26 cellular contexts compared by ENCODE assay signal in genomic region chr10:117965984-117966383, GRCh38.
"Had no signal": no experiment of that assay in that cellular context is flagged by ENCODE, and none has a peak within 500 bp of the region (broad histone marks: within the 10 kb centered on the region; RNA-seq: fewer than 3 reads in every experiment).

No MANE protein-coding gene starts in this region.

- ATAC-seq: effector memory CD8-positive, alpha-beta T cell; esophagus mucosa; gastrocnemius medialis; heart right ventricle; left cardiac atrium; left lung; left ventricle myocardium superior; lower lobe of right lung; mucosa of descending colon; naive thymus-derived CD8-positive, alpha-beta T cell had no signal

- DNase-seq: cortex of kidney; effector CD8-positive, alpha-beta T cell; effector memory CD8-positive, alpha-beta T cell; endodermal cell; erythroblast; esophagus squamous epithelium; foreskin fibroblast; foreskin melanocyte; gastrocnemius medialis; glutamatergic neuron; head of caudate nucleus; heart right ventricle; hippocampal formation; left cardiac atrium; left lung; left ventricle myocardium superior; lower lobe of right lung; mesenchymal stem cell; mucosa of descending colon; naive B cell; naive thymus-derived CD8-positive, alpha-beta T cell had no signal

- H3K27ac ChIP-seq: epithelial cell of prostate, esophagus squamous epithelium, gastrocnemius medialis, heart right ventricle, left lung, lower lobe of right lung had no signal

- H3K36me3 ChIP-seq: esophagus squamous epithelium, gastrocnemius medialis, heart right ventricle, left lung, lower lobe of right lung had no signal

- H3K27me3 ChIP-seq: gastrocnemius medialis, heart right ventricle, left lung had no signal

- H3K4me1 ChIP-seq: esophagus squamous epithelium, gastrocnemius medialis, heart right ventricle, left lung, lower lobe of right lung had no signal

- H3K9me3 ChIP-seq: esophagus squamous epithelium, gastrocnemius medialis, left lung, lower lobe of right lung, mucosa of descending colon had no signal

- FAIRE-seq: endometrium, islet of Langerhans, keratinocyte had no signal

- H3K4me3 ChIP-seq: esophagus squamous epithelium, gastrocnemius medialis, heart right ventricle, left lung, lower lobe of right lung, mucosa of descending colon had no signal
